ENCODE assay signal across 14 cellular contexts in genomic region chr20:3082955-3083952, GRCh38. TPM values are rescaled to one million over a fixed set of nuclear protein-coding genes. Genes with fewer than 3 reads are reported as not detected.
DNase-seq lines count a peak whose midpoint lies in the region; ATAC-seq, FAIRE-seq and TF ChIP-seq lines count a peak whose summit lies in the region.
"Had no signal": no experiment of that assay in that cellular context is flagged by ENCODE, and none has a peak within 500 bp of the region (broad histone marks: within the 10 kb centered on the region; RNA-seq: fewer than 3 reads in every experiment).

No MANE protein-coding gene starts in this region.

- peaks cover 10% of the 10 kb centered on the region for H3K4me1 Mint-ChIP-seq in CD8-positive, alpha-beta T cell (ENCODE audit: low read depth)

- WGBS in esophagus, 2 donors: 18 to 19% methylated on average over 49 to 76 of the region's 76 CpGs
- 28% methylated on average over 48 to 56 of the region's 76 CpGs for WGBS in lower leg skin, 2 donors

- FAIRE-seq in GM12892 (lab: Jason Lieb, UNC): no peak

- peak; percentile 43 for ATAC-seq in CD8-positive, alpha-beta T cell

- peaks cover 18% of the 10 kb centered on the region for H3K27me3 ChIP-seq in CD8-positive, alpha-beta T cell (ENCODE audit: insufficient read depth, low read length)
- H3K27me3 ChIP-seq in esophagus (ENCODE audit: control insufficient read depth in 1 of 2, insufficient read depth in 2 of 2, low read length in 2 of 2): peaks cover 0 to 12% of the 10 kb centered on the region in 2 donors
- no peaks in the 10 kb centered on the region for H3K27me3 ChIP-seq in parathyroid adenoma (ENCODE audit: control insufficient read depth, insufficient read depth, low read length)

- peaks cover 17% of the 10 kb centered on the region for H3K4me1 ChIP-seq in CD8-positive, alpha-beta T cell (ENCODE audit: insufficient read depth, low read length)
- H3K4me1 ChIP-seq in esophagus (ENCODE audit: control insufficient read depth in 2 of 2, insufficient read depth in 2 of 2, low read length in 1 of 2): peaks cover 2 to 10% of the 10 kb centered on the region in 2 donors
- H3K4me1 ChIP-seq in parathyroid adenoma: no peaks in the 10 kb centered on the region

- H3K27ac ChIP-seq in CD8-positive, alpha-beta T cell (ENCODE audit: low read depth, low read length): no peak overlapping the region
- H3K27ac ChIP-seq in esophagus (ENCODE audit: low read depth in 2 of 2, low read length in 1 of 2) (no peak overlapping the region), parathyroid adenoma (no peak overlapping the region)

- peak overlapping the region; percentile 50 for H3K4me2 ChIP-seq in parathyroid adenoma (ENCODE audit: low read length)

- intact Hi-C loops in CD8-positive, alpha-beta T cell (cut with DNase I, micrococcal nuclease): no loop called here
- intact Hi-C loops in lower leg skin (cut with DNase I; ENCODE audit: low total_unique reads): no loop called here

- peak overlapping the region; percentile 63 for H2AFZ ChIP-seq in parathyroid adenoma

- CTCF ChIA-PET in CD8-positive, alpha-beta T cell (lab: Charles Lee): interaction anchor here (0.9 kb wide), 1 partner anchor 29 kb away, joined by 3 read pairs; no protein-coding TSS in a partner anchor
- CTCF ChIA-PET in GM10248 (lab: Yijun Ruan, JAX): no interaction called here
- CTCF ChIA-PET in HEK293T (lab: Yijun Ruan, JAX): no interaction called here

- peak overlapping the region; percentile 72 for H3K4me3 Mint-ChIP-seq in CD8-positive, alpha-beta T cell

- no peaks in the 10 kb centered on the region for H3K79me2 ChIP-seq in parathyroid adenoma

- no peaks in the 10 kb centered on the region for H3K9me3 Mint-ChIP-seq in CD8-positive, alpha-beta T cell

- no peak for DNase-seq in CD8-positive, alpha-beta T cell
- DNase-seq in KBM-7 (peak; percentile 71), GM10248 (ENCODE audit: extremely low spot score) (no peak), HEK293T (ENCODE audit: extremely low spot score) (no peak), lower leg skin (ENCODE audit: low spot score in 2 of 2) (no peak), GM12892 (ENCODE audit: insufficient read length) (no peak)
- DNase-seq: activated CD4-positive, alpha-beta T cell treated with anti-CD3 and anti-CD28 coated beads for 4 hours; cerebellar nuclear complex; hippocampal formation; PC-3; stimulated activated naive CD4-positive, alpha-beta T cell treated with Interleukin-2 at 50 U/mL for 16 hours had no signal

- TF ChIP-seq POLR2A in lower leg skin (IDR thresholded peaks at IDR 0.05) (no peak), GM12892 (IDR thresholded peaks at IDR 0.05; ENCODE audit: low read depth, low read length) (no peak)

- TF ChIP-seq CTCF in CD8-positive, alpha-beta T cell (IDR thresholded peaks at IDR 0.05): no peak
- TF ChIP-seq CTCF in parathyroid adenoma (IDR thresholded peaks at IDR 0.05) (no peak), GM10248 (IDR thresholded peaks at IDR 0.05; ENCODE audit: control extremely low read depth, extremely low read depth, low read depth, missing control alignments) (no peak), lower leg skin (IDR thresholded peaks at IDR 0.05) (no peak)

- no peak overlapping the region for H3K27ac Mint-ChIP-seq in CD8-positive, alpha-beta T cell

- peak overlapping the region; percentile 35 for H3K4me3 ChIP-seq in CD8-positive, alpha-beta T cell (ENCODE audit: low read depth, low read length)
- H3K4me3 ChIP-seq in esophagus (ENCODE audit: low read depth in 1 of 2, low read length in 2 of 2): peak overlapping the region; percentile 21 to 40
- H3K4me3 ChIP-seq in parathyroid adenoma (ENCODE audit: low read depth, low read length): no peak overlapping the region
- H3K4me3 ChIP-seq in lower leg skin (ENCODE audit: low read depth, poor library complexity, severe bottlenecking): no peak overlapping the region

- H3K27me3 Mint-ChIP-seq in CD8-positive, alpha-beta T cell (ENCODE audit: low read depth): peaks cover 38% of the 10 kb centered on the region

- H3K36me3 Mint-ChIP-seq in CD8-positive, alpha-beta T cell: no peaks in the 10 kb centered on the region

- no peak overlapping the region for H3K9ac ChIP-seq in parathyroid adenoma

- in situ Hi-C loops in KBM-7 (cut with MboI; ENCODE audit: low pct_unique_long_range_greater_than_20kb, low sequenced_read_pairs): no loop called here

- no peaks in the 10 kb centered on the region for H3K36me3 ChIP-seq in CD8-positive, alpha-beta T cell (ENCODE audit: insufficient read depth, low read length)
- H3K36me3 ChIP-seq in esophagus (ENCODE audit: control insufficient read depth in 2 of 2, insufficient read depth in 2 of 2, low read length in 1 of 2): no peaks in the 10 kb centered on the region
- H3K36me3 ChIP-seq in parathyroid adenoma (ENCODE audit: control insufficient read depth, insufficient read depth, low read length): no peaks in the 10 kb centered on the region

- no peaks in the 10 kb centered on the region for H3K9me3 ChIP-seq in CD8-positive, alpha-beta T cell (ENCODE audit: low read length)
- H3K9me3 ChIP-seq in esophagus (ENCODE audit: control insufficient read depth in 2 of 2, insufficient read depth in 1 of 2, low read depth in 1 of 2, low read length in 1 of 2) (peaks cover 0 to 3% of the 10 kb centered on the region in 2 donors), parathyroid adenoma (ENCODE audit: control insufficient read depth, low read length) (no peaks in the 10 kb centered on the region)

- POLR2A ChIA-PET in CD8-positive, alpha-beta T cell (lab: Charles Lee): interaction anchor here (1.4 to 2.9 kb wide), 2 partner anchors 9 to 10 kb away, joined by 5 to 20 read pairs; no protein-coding TSS in a partner anchor
- POLR2A ChIA-PET in GM10248 (lab: Yijun Ruan, JAX) (no interaction called here), HEK293T (lab: Yijun Ruan, JAX) (interaction anchor here (0.7 kb wide), 1 partner anchor 38 kb away, joined by 3 read pairs; the partner anchor contains the start of gene MRPS26)

TF ChIP-seq in HEK293T, 16 proteins besides CTCF, POLR2A, EP300 and RAD21:
- TF ChIP-seq LEF1 (IDR thresholded peaks at IDR 0.05; ENCODE audit: borderline replicate concordance): no peak
- no peak for TF ChIP-seq ARNT (IDR thresholded peaks at IDR 0.05)
- no peak for TF ChIP-seq CTBP1 (IDR thresholded peaks at IDR 0.05; ENCODE audit: borderline replicate concordance)
- no peak for TF ChIP-seq FOXK2 (IDR thresholded peaks at IDR 0.05)
- TF ChIP-seq TARDBP (IDR thresholded peaks at IDR 0.05): no peak
- TF ChIP-seq ELF4 (IDR thresholded peaks at IDR 0.05): no peak
- no peak for TF ChIP-seq L3MBTL2 (conservative IDR thresholded peaks at IDR 0.05)
- TF ChIP-seq, protein P1, sequence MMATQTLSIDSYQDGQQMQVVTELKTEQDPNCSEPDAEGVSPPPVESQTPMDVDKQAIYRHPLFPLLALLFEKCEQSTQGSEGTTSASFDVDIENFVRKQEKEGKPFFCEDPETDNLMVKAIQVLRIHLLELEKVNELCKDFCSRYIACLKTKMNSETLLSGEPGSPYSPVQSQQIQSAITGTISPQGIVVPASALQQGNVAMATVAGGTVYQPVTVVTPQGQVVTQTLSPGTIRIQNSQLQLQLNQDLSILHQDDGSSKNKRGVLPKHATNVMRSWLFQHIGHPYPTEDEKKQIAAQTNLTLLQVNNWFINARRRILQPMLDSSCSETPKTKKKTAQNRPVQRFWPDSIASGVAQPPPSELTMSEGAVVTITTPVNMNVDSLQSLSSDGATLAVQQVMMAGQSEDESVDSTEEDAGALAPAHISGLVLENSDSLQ (IDR thresholded peaks at IDR 0.05): no peak
- no peak for TF ChIP-seq ZNF384 (IDR thresholded peaks at IDR 0.05)

RNA-seq across cellular contexts. Expression of gene AVP, which starts 1.3 kb away (rescaled TPM):
- total RNA-seq in CD8-positive, alpha-beta T cell: under 1 TPM in 1 of 2 experiments, not detected in 1; 0.73 TPM
- not detected for polyA plus RNA-seq in esophagus
- total RNA-seq in lower leg skin: not detected
- polyA plus RNA-seq in GM12892 (2012; ENCODE audit: missing spikeins): not detected
- total RNA-seq: M059J, PC-3 had no signal

RNA-seq across cellular contexts. Expression of gene OXT, which starts 11.8 kb away (rescaled TPM):
- total RNA-seq in CD8-positive, alpha-beta T cell: 1 to 10 TPM; 1.2 to 1.8 TPM
- under 1 TPM in 1 of 2 donors, not detected in 1; 0.13 TPM for polyA plus RNA-seq in esophagus
- not detected for total RNA-seq in lower leg skin
- not detected for polyA plus RNA-seq in GM12892 (2012; ENCODE audit: missing spikeins)
- total RNA-seq: M059J, PC-3 had no signal

RNA-seq across cellular contexts. Expression of gene MRPS26, which starts 37.4 kb away (rescaled TPM):
- total RNA-seq in CD8-positive, alpha-beta T cell: 10 to 100 TPM; 16.5 to 19.5 TPM
- 10 to 100 TPM; 57.2 to 67.1 TPM for polyA plus RNA-seq in esophagus
- total RNA-seq in lower leg skin: 10 to 100 TPM; 71.5 to 86.4 (median 76.5) TPM
- 26.6 TPM for polyA plus RNA-seq in GM12892 (2012; ENCODE audit: missing spikeins)

RNA-seq across cellular contexts. Expression of gene GNRH2, which starts 39.8 kb away (rescaled TPM):
- total RNA-seq in CD8-positive, alpha-beta T cell: not detected
- polyA plus RNA-seq in esophagus: under 1 TPM in 1 of 2 donors, not detected in 1; 0.24 TPM
- total RNA-seq in lower leg skin: not detected
- not detected for polyA plus RNA-seq in GM12892 (2012; ENCODE audit: missing spikeins)
- total RNA-seq: M059J, PC-3 had no signal

Comparison
In these comparisons a context has a peak if more than half of its experiments do, and no peak if none do; other contexts are left out.
1. H3K4me3 ChIP-seq: peak in CD8-positive, alpha-beta T cell (single experiment) and esophagus (2 of 2); none in parathyroid adenoma (single experiment) and lower leg skin (single experiment).